ENCODE assay signal across 1 cellular context in genomic region chr18:49752095-49752457, GRCh38.
TF ChIP-seq lines count a peak whose summit lies in the region.

No MANE protein-coding gene starts in this region.

TF ChIP-seq in WTC11, 78 proteins besides CTCF, POLR2A, EP300 and RAD21 (continued from another document):
- TF ChIP-seq AFF4 (CRISPR knock-in tag; IDR thresholded peaks at IDR 0.05; ENCODE audit: borderline replicate concordance): no peak
- no peak for TF ChIP-seq CDX4 (CRISPR knock-in tag; IDR thresholded peaks at IDR 0.05; ENCODE audit: borderline replicate concordance)
- TF ChIP-seq OVOL2 (CRISPR knock-in tag; IDR thresholded peaks at IDR 0.05; ENCODE audit: borderline replicate concordance): no peak
- TF ChIP-seq CREM (CRISPR knock-in tag; IDR thresholded peaks at IDR 0.05): no peak
- TF ChIP-seq NR2C2 (CRISPR knock-in tag; IDR thresholded peaks at IDR 0.05): no peak
